Comparison of ENCODE assay signal across 18 cellular contexts in genomic region chr2:169818241-169818640, GRCh38.
"Had no signal": no experiment of that assay in that cellular context is flagged by ENCODE, and none has a peak within 500 bp of the region (broad histone marks: within the 10 kb centered on the region; RNA-seq: fewer than 3 reads in every experiment).

No MANE protein-coding gene starts in this region.

- ATAC-seq: activated CD8-positive, alpha-beta T cell treated with anti-CD3 and anti-CD28 coated beads, Interleukin-2, amount 10 ng/mL, durations not matched to agents 7 days and 5 days; left lobe of liver; natural killer cell; sciatic nerve had no signal

- DNase-seq: activated CD4-positive, alpha-beta T cell treated with anti-CD3 and anti-CD28 coated beads for 4 hours; activated CD8-positive, alpha-beta memory T cell treated with anti-CD3 and anti-CD28 coated beads, Interleukin-2, amount 50 U/mL, for 48 hours; activated CD8-positive, alpha-beta T cell treated with anti-CD3 and anti-CD28 coated beads, Interleukin-2, amount 10 ng/mL, durations not matched to agents 7 days and 5 days; activated naive CD4-positive, alpha-beta T cell treated with anti-CD3 and anti-CD28 coated beads, Interleukin-2, amount 50 U/mL, for 16 hours; adrenal gland; effector memory CD4-positive, alpha-beta T cell; erythroblast; glutamatergic neuron; immature natural killer cell; natural killer cell; stimulated activated CD4-positive, alpha-beta T cell treated with anti-CD3 and anti-CD28 coated beads, Interleukin-12 subunit alpha, Interleukin-12 subunit beta, amount 100 ng/mL, for 4 hours; stimulated activated naive CD4-positive, alpha-beta T cell; substantia nigra; T1000; trophoblast cell; WERI-Rb-1 had no signal
